In genomic region chr6:46851576-46851975, GRCh38 we compare ENCODE assay signal across 6 cellular contexts. TPM values are rescaled to one million over a fixed set of nuclear protein-coding genes. Genes with fewer than 3 reads are reported as not detected.
"Had no signal": no experiment of that assay in that cellular context is flagged by ENCODE, and none has a peak within 500 bp of the region (broad histone marks: within the 10 kb centered on the region; RNA-seq: fewer than 3 reads in every experiment).

No MANE protein-coding gene starts in this region.

RNA-seq across cellular contexts. Expression of gene MEP1A, which starts 58.4 kb away (rescaled TPM):
- total RNA-seq: LHCN-M2, MCF 10A, OCI-LY7, PC-3, SK-MEL-5 had no signal
- polyA plus RNA-seq: SK-N-SH had no signal
